7 cellular contexts compared by ENCODE assay signal in the genomic region with DNA sequence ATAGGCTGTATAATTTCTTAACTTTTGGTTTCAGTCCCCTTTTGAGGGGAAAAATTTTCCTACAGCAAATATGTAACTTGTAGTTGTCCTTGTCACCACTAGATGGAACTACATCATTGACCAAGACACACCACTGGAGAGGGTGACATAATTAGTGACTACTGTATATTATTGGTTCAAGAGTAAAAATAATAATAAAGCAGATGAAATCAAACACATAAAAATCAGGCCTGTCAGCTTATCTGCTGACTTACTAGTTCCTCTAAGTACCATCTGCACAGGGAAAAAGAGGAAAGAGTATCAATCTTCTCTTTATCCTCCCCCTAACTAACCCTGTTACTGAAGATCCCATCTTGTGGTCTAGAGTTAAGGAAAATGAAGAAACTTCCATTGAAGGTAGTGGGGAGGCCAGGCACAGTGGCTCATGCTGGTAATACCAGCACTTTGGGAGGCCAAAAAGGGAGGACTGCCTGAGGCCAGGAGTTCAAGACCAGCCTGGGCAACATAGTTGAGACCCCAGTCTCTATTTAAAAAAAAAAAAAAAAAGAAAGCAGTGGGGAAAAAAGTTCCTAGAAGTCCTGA. TPM values are rescaled to one million over a fixed set of nuclear protein-coding genes. Genes with fewer than 3 reads are reported as not detected.
DNase-seq lines count a peak whose midpoint lies in the region; ATAC-seq and TF ChIP-seq lines count a peak whose summit lies in the region.

No MANE protein-coding gene starts in this region.

- TF ChIP-seq CTCF in RWPE2 (IDR thresholded peaks at IDR 0.05; ENCODE audit: poor library complexity, severe bottlenecking), result peak; percentile 85
- TF ChIP-seq CTCF in epithelial cell of esophagus (IDR thresholded peaks at IDR 0.05; ENCODE audit: insufficient read depth, low read depth, low read length, missing control alignments), result peak; percentile 61

- intact Hi-C loops in naive thymus-derived CD4-positive, alpha-beta T cell (cut with micrococcal nuclease), result loop anchor here (1.0 to 5.0 kb wide), 7 partner anchors 29 to 220 kb away; a partner anchor contains a TSS

- no peak for TF ChIP-seq EP300 in Ishikawa (IDR thresholded peaks at IDR 0.05; ENCODE audit: borderline replicate concordance)

- no peak overlapping the region for H3K4me3 ChIP-seq in RWPE2 (ENCODE audit: severe bottlenecking)
- no peak overlapping the region for H3K4me3 ChIP-seq in epithelial cell of esophagus (ENCODE audit: low read length)
- H3K4me3 ChIP-seq in naive thymus-derived CD4-positive, alpha-beta T cell (ENCODE audit: low read length), result no peak overlapping the region

- H3K27me3 Mint-ChIP-seq in naive thymus-derived CD4-positive, alpha-beta T cell, result no peaks in the 10 kb centered on the region

- H3K4me1 ChIP-seq in RWPE2 (ENCODE audit: insufficient read depth, poor library complexity, severe bottlenecking), result no peaks in the 10 kb centered on the region
- H3K4me1 ChIP-seq in naive thymus-derived CD4-positive, alpha-beta T cell (ENCODE audit: control insufficient read depth in 2 of 2, insufficient read depth in 2 of 2, low read length in 2 of 2), result no peaks in the 10 kb centered on the region

- no peak overlapping the region for H3K27ac ChIP-seq in RWPE2 (ENCODE audit: poor library complexity, severe bottlenecking)
- H3K27ac ChIP-seq in naive thymus-derived CD4-positive, alpha-beta T cell (ENCODE audit: low read depth, low read length), result no peak overlapping the region

- H3K27ac Mint-ChIP-seq in naive thymus-derived CD4-positive, alpha-beta T cell, result peak overlapping the region in 2 of 9 donors; percentile 38 to 51

- POLR2A ChIA-PET in naive thymus-derived CD4-positive, alpha-beta T cell (lab: Charles Lee), result interaction anchor here (0.6 to 1.1 kb wide), 3 partner anchors 71 to 528 kb away, joined by 3 to 6 read pairs (median 3); no protein-coding TSS in a partner anchor

- peak; percentile 73 for DNase-seq in GM03348 (ENCODE audit: low spot score)
- DNase-seq in RWPE2 (ENCODE audit: low spot score), result no peak
- peak; percentile 51 for DNase-seq in epithelial cell of esophagus (ENCODE audit: low read depth)
- DNase-seq in naive thymus-derived CD4-positive, alpha-beta T cell, result peak in 7 of 9 donors; percentile 27 to 58 (median 49)
- no peak for DNase-seq in HK-2 (ENCODE audit: unreplicated experiment)

- no peaks in the 10 kb centered on the region for H3K27me3 ChIP-seq in RWPE2 (ENCODE audit: insufficient read depth, poor library complexity, severe bottlenecking)
- H3K27me3 ChIP-seq in naive thymus-derived CD4-positive, alpha-beta T cell (ENCODE audit: control insufficient read depth in 2 of 2, insufficient read depth in 2 of 2, low read length in 2 of 2), result no peaks in the 10 kb centered on the region

- CTCF ChIA-PET in naive thymus-derived CD4-positive, alpha-beta T cell (lab: Charles Lee), result interaction anchor here (0.6 to 8.3 kb wide), 4 partner anchors 12 to 98 kb away, joined by 3 to 131 read pairs (median 61); no protein-coding TSS in a partner anchor

- H3K9me3 Mint-ChIP-seq in naive thymus-derived CD4-positive, alpha-beta T cell, result no peaks in the 10 kb centered on the region

- TF ChIP-seq RAD21 in Ishikawa (IDR thresholded peaks at IDR 0.05; ENCODE audit: low read depth), result peak; percentile 75

- peaks cover 0 to 10% (median 4%) of the 10 kb centered on the region in 7 donors for H3K4me1 Mint-ChIP-seq in naive thymus-derived CD4-positive, alpha-beta T cell

- H3K36me3 ChIP-seq in RWPE2 (ENCODE audit: low read depth), result peaks cover 59% of the 10 kb centered on the region
- H3K36me3 ChIP-seq in naive thymus-derived CD4-positive, alpha-beta T cell (ENCODE audit: control insufficient read depth in 2 of 3, insufficient read depth in 3 of 3, low read length in 3 of 3), result peaks cover 8 to 21% (median 13%) of the 10 kb centered on the region in 3 experiments

- H3K36me3 Mint-ChIP-seq in naive thymus-derived CD4-positive, alpha-beta T cell, result peaks cover 5 to 27% (median 17%) of the 10 kb centered on the region in 5 donors

- ATAC-seq in GM21528 (IDR thresholded peaks at IDR 0.05; ENCODE audit: low FRiP score, unreplicated experiment) (peak; percentile 76), RWPE2 (ENCODE audit: low read depth) (peak; percentile 42; the same call in 1 of the 3 replicates)
- peak; percentile 88 for ATAC-seq in naive thymus-derived CD4-positive, alpha-beta T cell

- H3K9me3 ChIP-seq in RWPE2 (ENCODE audit: severe bottlenecking), result no peaks in the 10 kb centered on the region
- H3K9me3 ChIP-seq in naive thymus-derived CD4-positive, alpha-beta T cell (ENCODE audit: control insufficient read depth in 2 of 3, low read length in 3 of 3), result no peaks in the 10 kb centered on the region

- H3K4me3 Mint-ChIP-seq in naive thymus-derived CD4-positive, alpha-beta T cell, result no peak overlapping the region

TF ChIP-seq in Ishikawa, 13 proteins besides CTCF, POLR2A, EP300 and RAD21:
- no peak for TF ChIP-seq NFIC (IDR thresholded peaks at IDR 0.05)
- no peak for TF ChIP-seq TEAD4 (IDR thresholded peaks at IDR 0.05)
- TF ChIP-seq, protein P1, sequence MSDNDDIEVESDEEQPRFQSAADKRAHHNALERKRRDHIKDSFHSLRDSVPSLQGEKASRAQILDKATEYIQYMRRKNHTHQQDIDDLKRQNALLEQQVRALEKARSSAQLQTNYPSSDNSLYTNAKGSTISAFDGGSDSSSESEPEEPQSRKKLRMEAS (IDR thresholded peaks at IDR 0.05), result no peak
- TF ChIP-seq, protein P2, sequence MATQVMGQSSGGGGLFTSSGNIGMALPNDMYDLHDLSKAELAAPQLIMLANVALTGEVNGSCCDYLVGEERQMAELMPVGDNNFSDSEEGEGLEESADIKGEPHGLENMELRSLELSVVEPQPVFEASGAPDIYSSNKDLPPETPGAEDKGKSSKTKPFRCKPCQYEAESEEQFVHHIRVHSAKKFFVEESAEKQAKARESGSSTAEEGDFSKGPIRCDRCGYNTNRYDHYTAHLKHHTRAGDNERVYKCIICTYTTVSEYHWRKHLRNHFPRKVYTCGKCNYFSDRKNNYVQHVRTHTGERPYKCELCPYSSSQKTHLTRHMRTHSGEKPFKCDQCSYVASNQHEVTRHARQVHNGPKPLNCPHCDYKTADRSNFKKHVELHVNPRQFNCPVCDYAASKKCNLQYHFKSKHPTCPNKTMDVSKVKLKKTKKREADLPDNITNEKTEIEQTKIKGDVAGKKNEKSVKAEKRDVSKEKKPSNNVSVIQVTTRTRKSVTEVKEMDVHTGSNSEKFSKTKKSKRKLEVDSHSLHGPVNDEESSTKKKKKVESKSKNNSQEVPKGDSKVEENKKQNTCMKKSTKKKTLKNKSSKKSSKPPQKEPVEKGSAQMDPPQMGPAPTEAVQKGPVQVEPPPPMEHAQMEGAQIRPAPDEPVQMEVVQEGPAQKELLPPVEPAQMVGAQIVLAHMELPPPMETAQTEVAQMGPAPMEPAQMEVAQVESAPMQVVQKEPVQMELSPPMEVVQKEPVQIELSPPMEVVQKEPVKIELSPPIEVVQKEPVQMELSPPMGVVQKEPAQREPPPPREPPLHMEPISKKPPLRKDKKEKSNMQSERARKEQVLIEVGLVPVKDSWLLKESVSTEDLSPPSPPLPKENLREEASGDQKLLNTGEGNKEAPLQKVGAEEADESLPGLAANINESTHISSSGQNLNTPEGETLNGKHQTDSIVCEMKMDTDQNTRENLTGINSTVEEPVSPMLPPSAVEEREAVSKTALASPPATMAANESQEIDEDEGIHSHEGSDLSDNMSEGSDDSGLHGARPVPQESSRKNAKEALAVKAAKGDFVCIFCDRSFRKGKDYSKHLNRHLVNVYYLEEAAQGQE (IDR thresholded peaks at IDR 0.05; ENCODE audit: low read depth), result no peak
- no peak for TF ChIP-seq TCF12 (IDR thresholded peaks at IDR 0.05; ENCODE audit: low read depth)
- no peak for TF ChIP-seq TAF1 (IDR thresholded peaks at IDR 0.05; ENCODE audit: low read depth)
- no peak for TF ChIP-seq EGR1 (IDR thresholded peaks at IDR 0.05)
- TF ChIP-seq YY1 (IDR thresholded peaks at IDR 0.05; ENCODE audit: low read depth), result no peak
- no peak for TF ChIP-seq FOXM1 (IDR thresholded peaks at IDR 0.05; ENCODE audit: borderline replicate concordance, low read depth)
- TF ChIP-seq, protein P3, sequence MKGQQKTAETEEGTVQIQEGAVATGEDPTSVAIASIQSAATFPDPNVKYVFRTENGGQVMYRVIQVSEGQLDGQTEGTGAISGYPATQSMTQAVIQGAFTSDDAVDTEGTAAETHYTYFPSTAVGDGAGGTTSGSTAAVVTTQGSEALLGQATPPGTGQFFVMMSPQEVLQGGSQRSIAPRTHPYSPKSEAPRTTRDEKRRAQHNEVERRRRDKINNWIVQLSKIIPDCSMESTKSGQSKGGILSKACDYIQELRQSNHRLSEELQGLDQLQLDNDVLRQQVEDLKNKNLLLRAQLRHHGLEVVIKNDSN (IDR thresholded peaks at IDR 0.05), result no peak
- TF ChIP-seq CEBPB (IDR thresholded peaks at IDR 0.05), result no peak
- no peak for TF ChIP-seq CREB1 (IDR thresholded peaks at IDR 0.05; ENCODE audit: low read depth)
- no peak for TF ChIP-seq ZBTB7A (IDR thresholded peaks at IDR 0.05; ENCODE audit: low read depth)

RNA-seq across cellular contexts. Expression of a gene that starts 29.6 kb away (rescaled TPM):
- total RNA-seq in naive thymus-derived CD4-positive, alpha-beta T cell, result 100 to 1,000 TPM in 2 of 5 experiments, 10 to 100 TPM in 3; 80.1 to 137 (median 90.0) TPM
- polyA plus RNA-seq in naive thymus-derived CD4-positive, alpha-beta T cell, result 10 to 100 TPM; 12.2 to 16.5 TPM

Comparison
In these comparisons a context has a peak if more than half of its experiments do, and no peak if none do; other contexts are left out.
1. DNase-seq: peak in GM03348 (single experiment), epithelial cell of esophagus (single experiment) and naive thymus-derived CD4-positive, alpha-beta T cell (7 of 9); none in RWPE2 (single experiment) and HK-2 (single experiment).
2. Peak in every context shown above with its lines, with median percentiles within 50 percentile points of each other: ATAC-seq.